ENCODE assay signal across 18 cellular contexts in genomic region chr2:28036307-28036706, GRCh38.
"Had no signal": no experiment of that assay in that cellular context is flagged by ENCODE, and none has a peak within 500 bp of the region (broad histone marks: within the 10 kb centered on the region; RNA-seq: fewer than 3 reads in every experiment).

No MANE protein-coding gene starts in this region.

- H3K9me3 ChIP-seq: right atrium auricular region, tibial artery, vagina had no signal

- H3K36me3 ChIP-seq: cardiac muscle cell, right atrium auricular region, tibial artery, vagina had no signal

- H3K4me3 ChIP-seq: cardiac muscle cell, right atrium auricular region, smooth muscle cell, tibial artery, vagina had no signal

- H3K27me3 ChIP-seq: cardiac muscle cell, right atrium auricular region, tibial artery, vagina had no signal

- H3K4me3 Mint-ChIP-seq: activated CD8-positive, alpha-beta memory T cell treated with anti-CD3 and anti-CD28 coated beads, Interleukin-2, amount 10 ng/mL, durations not matched to agents 7 days and 5 days; activated naive CD8-positive, alpha-beta T cell treated with anti-CD3 and anti-CD28 coated beads for 36 hours; activated T-cell treated with anti-CD3 and anti-CD28 coated beads, Interleukin-2, amount 50 U/mL, for 4 hours; naive B cell; stimulated activated effector memory CD8-positive, alpha-beta T cell treated with anti-CD3 and anti-CD28 coated beads, Interleukin-12 subunit alpha, Interleukin-12 subunit beta, amount 100 ng/mL, for 72 hours had no signal

- H3K27ac Mint-ChIP-seq: activated CD8-positive, alpha-beta memory T cell treated with anti-CD3 and anti-CD28 coated beads, Interleukin-2, amount 10 ng/mL, durations not matched to agents 7 days and 5 days; activated naive CD8-positive, alpha-beta T cell treated with anti-CD3 and anti-CD28 coated beads for 36 hours; stimulated activated effector memory CD8-positive, alpha-beta T cell treated with anti-CD3 and anti-CD28 coated beads, Interleukin-12 subunit alpha, Interleukin-12 subunit beta, amount 100 ng/mL, for 72 hours had no signal

- H3K4me1 ChIP-seq: vagina had no signal

- H3K9me3 Mint-ChIP-seq: activated naive CD8-positive, alpha-beta T cell treated with anti-CD3 and anti-CD28 coated beads for 36 hours; activated T-cell treated with anti-CD3 and anti-CD28 coated beads, Interleukin-2, amount 50 U/mL, for 4 hours; naive B cell; stimulated activated effector memory CD8-positive, alpha-beta T cell treated with anti-CD3 and anti-CD28 coated beads, Interleukin-12 subunit alpha, Interleukin-12 subunit beta, amount 100 ng/mL, for 72 hours had no signal

- H3K27ac ChIP-seq: cardiac muscle cell, right atrium auricular region, tibial artery, vagina had no signal

- ATAC-seq: activated CD4-positive, CD25-positive, alpha-beta regulatory T cell treated with anti-CD3 and anti-CD28 coated beads, Interleukin-2, amount 50 U/mL, for 24 hours; activated CD8-positive, alpha-beta memory T cell treated with anti-CD3 and anti-CD28 coated beads, Interleukin-2, amount 10 ng/mL, durations not matched to agents 7 days and 5 days; activated T-cell treated with anti-CD3 and anti-CD28 coated beads, Interleukin-2, amount 50 U/mL, for 4 hours; stimulated activated effector memory CD8-positive, alpha-beta T cell treated with anti-CD3 and anti-CD28 coated beads, Interleukin-12 subunit alpha, Interleukin-12 subunit beta, amount 100 ng/mL, for 72 hours had no signal

- DNase-seq: activated CD4-positive, alpha-beta T cell treated with anti-CD3 and anti-CD28 coated beads, Interleukin-2, amount 50 U/mL, for 4 hours; activated CD8-positive, alpha-beta memory T cell treated with anti-CD3 and anti-CD28 coated beads, Interleukin-2, amount 10 ng/mL, durations not matched to agents 7 days and 5 days; activated effector memory CD4-positive, alpha-beta T cell treated with anti-CD3 and anti-CD28 coated beads, Interleukin-2, amount 50 U/mL, for 16 hours; activated naive CD8-positive, alpha-beta T cell treated with anti-CD3 and anti-CD28 coated beads for 36 hours; activated T-cell treated with anti-CD3 and anti-CD28 coated beads, Interleukin-2, amount 50 U/mL, for 4 hours; aorta; glutamatergic neuron; islet precursor cell; midbrain; naive B cell; posterior cingulate gyrus; tibial artery had no signal

- H3K36me3 Mint-ChIP-seq: naive B cell had no signal

- H3K27me3 Mint-ChIP-seq: activated CD8-positive, alpha-beta memory T cell treated with anti-CD3 and anti-CD28 coated beads, Interleukin-2, amount 10 ng/mL, durations not matched to agents 7 days and 5 days; activated naive CD8-positive, alpha-beta T cell treated with anti-CD3 and anti-CD28 coated beads for 36 hours; naive B cell had no signal
